1 cellular context compared by ENCODE assay signal in the genomic region with DNA sequence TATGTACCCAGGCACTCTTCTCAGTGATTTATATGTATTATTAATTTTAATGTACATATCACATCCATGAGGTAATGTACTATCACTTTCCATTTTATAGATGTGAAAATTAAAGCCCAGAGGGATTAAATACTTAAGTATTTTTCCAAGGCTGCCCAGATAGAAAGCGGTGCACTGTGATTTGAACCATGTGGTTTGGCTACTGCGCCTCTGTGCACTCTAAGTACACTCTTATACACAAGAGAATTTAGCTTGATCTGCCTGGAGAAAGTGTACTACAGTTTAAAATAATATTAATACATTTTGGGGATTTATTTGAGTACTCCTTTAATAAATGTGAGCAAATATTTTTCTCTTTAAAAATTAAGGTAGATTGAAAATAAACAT.
TF ChIP-seq lines count a peak whose summit lies in the region.

No MANE protein-coding gene starts in this region.

TF ChIP-seq in A549, 52 proteins besides CTCF, POLR2A, EP300 and RAD21 (continued from another document):
- TF ChIP-seq, protein P1, sequence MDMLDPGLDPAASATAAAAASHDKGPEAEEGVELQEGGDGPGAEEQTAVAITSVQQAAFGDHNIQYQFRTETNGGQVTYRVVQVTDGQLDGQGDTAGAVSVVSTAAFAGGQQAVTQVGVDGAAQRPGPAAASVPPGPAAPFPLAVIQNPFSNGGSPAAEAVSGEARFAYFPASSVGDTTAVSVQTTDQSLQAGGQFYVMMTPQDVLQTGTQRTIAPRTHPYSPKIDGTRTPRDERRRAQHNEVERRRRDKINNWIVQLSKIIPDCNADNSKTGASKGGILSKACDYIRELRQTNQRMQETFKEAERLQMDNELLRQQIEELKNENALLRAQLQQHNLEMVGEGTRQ (IDR thresholded peaks at IDR 0.05), result no peak
- no peak for TF ChIP-seq JUN (IDR thresholded peaks at IDR 0.05)
- TF ChIP-seq CHD4 (IDR thresholded peaks at IDR 0.05; ENCODE audit: borderline replicate concordance), result no peak
- no peak for TF ChIP-seq ZNF302 (CRISPR knock-in tag; IDR thresholded peaks at IDR 0.05)
